ENCODE assay signal across 8 cellular contexts in the genomic region with DNA sequence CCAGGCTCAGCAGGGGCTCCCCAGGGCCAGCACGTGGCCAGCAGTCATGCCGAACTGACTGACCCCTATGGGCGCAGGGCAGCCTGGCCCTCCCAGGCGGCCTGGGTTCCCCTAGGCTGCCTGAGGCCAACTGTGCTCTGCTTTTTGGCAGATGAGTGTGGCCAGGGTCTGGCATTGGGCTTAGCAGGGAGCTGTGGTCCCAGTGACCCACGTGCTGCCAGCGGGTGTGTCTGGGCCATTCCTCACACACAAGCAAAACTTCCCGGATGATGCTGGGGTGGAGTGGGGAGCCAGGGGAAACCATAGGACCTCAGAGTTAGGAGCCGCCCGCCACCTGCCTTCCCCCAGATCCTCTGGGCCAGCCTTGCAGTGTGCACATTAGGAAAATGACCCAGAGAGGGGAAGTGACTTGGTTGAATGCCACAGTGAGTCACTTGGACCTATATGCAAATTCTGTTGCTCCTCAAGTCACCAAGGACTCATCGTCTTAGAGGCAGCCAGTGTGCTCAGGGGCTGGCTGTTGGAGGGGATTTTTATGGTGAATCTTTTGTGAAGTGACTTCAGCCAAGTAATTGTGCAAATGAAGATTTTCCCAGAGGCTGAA. TPM values are rescaled to one million over a fixed set of nuclear protein-coding genes. Genes with fewer than 3 reads are reported as not detected.
DNase-seq lines count a peak whose midpoint lies in the region; ATAC-seq, FAIRE-seq and TF ChIP-seq lines count a peak whose summit lies in the region.

No MANE protein-coding gene starts in this region.

- ATAC-seq in GM18858 (IDR thresholded peaks at IDR 0.05; ENCODE audit: unreplicated experiment), result peak; percentile 49
- peak; percentile 54 for ATAC-seq in HG02943 (IDR thresholded peaks at IDR 0.05; ENCODE audit: low read depth, unreplicated experiment)
- peak; percentile 55 for ATAC-seq in effector memory CD8-positive, alpha-beta T cell (replicated peaks)

- H3K27ac Mint-ChIP-seq in effector memory CD8-positive, alpha-beta T cell, result peak overlapping the region; percentile 88 to 95
- H3K27ac Mint-ChIP-seq in type B pancreatic cell, result no peak overlapping the region

- peak; percentile 37 for DNase-seq in AG10803 (ENCODE audit: low read depth)
- peak; percentile 76 for DNase-seq in RCC 7860 (ENCODE audit: low spot score)
- DNase-seq in effector memory CD8-positive, alpha-beta T cell, result no peak
- DNase-seq in stimulated activated CD8-positive, alpha-beta memory T cell treated with anti-CD3 and anti-CD28 coated beads, Interleukin-12 subunit alpha, Interleukin-12 subunit beta, amount 100 ng/mL, for 4 hours (ENCODE audit: low read depth), result peak; percentile 40
- no peak for DNase-seq in type B pancreatic cell (ENCODE audit: extremely low spot score, unreplicated experiment)
- no peak for DNase-seq in DMS114 treated with DMSO at 0.1 percent for 48 hours (lab: John Stamatoyannopoulos, UW; ENCODE audit: unreplicated experiment)

- peaks cover 27% of the 10 kb centered on the region for H3K36me3 Mint-ChIP-seq in effector memory CD8-positive, alpha-beta T cell (ENCODE audit: insufficient read depth)
- no peaks in the 10 kb centered on the region for H3K36me3 Mint-ChIP-seq in type B pancreatic cell

- TF ChIP-seq CTCF in AG10803 (conservative IDR thresholded peaks at IDR 0.05; ENCODE audit: low read length) (no peak), type B pancreatic cell (conservative IDR thresholded peaks at IDR 0.05) (no peak)

- H3K4me3 ChIP-seq in AG10803 (ENCODE audit: low read length), result no peak overlapping the region

- H3K4me3 Mint-ChIP-seq in effector memory CD8-positive, alpha-beta T cell, result peak overlapping the region; percentile 61 to 62
- no peak overlapping the region for H3K4me3 Mint-ChIP-seq in type B pancreatic cell

- H3K27me3 Mint-ChIP-seq in effector memory CD8-positive, alpha-beta T cell, result no peaks in the 10 kb centered on the region
- no peaks in the 10 kb centered on the region for H3K27me3 Mint-ChIP-seq in type B pancreatic cell

- peak; percentile 65 for FAIRE-seq in RCC 7860 (lab: Jason Lieb, UNC)

- no peaks in the 10 kb centered on the region for H3K9me3 Mint-ChIP-seq in effector memory CD8-positive, alpha-beta T cell
- no peaks in the 10 kb centered on the region for H3K9me3 Mint-ChIP-seq in type B pancreatic cell

- peaks cover 58 to 64% of the 10 kb centered on the region in 2 donors for H3K4me1 Mint-ChIP-seq in effector memory CD8-positive, alpha-beta T cell (ENCODE audit: low read depth in 2 of 2)
- peaks cover 20% of the 10 kb centered on the region for H3K4me1 Mint-ChIP-seq in type B pancreatic cell (ENCODE audit: unreplicated experiment)

RNA-seq across cellular contexts. Expression of a gene that starts 6.6 kb away (rescaled TPM):
- 7.2 and 19.2 TPM in 2 replicates for total RNA-seq in type B pancreatic cell (ENCODE audit: low replicate concordance)

Comparison
In these comparisons a context has a peak if more than half of its experiments do, and no peak if none do; other contexts are left out.
1. DNase-seq: peak in AG10803 (single experiment), RCC 7860 (single experiment) and stimulated activated CD8-positive, alpha-beta memory T cell treated with anti-CD3 and anti-CD28 coated beads, Interleukin-12 subunit alpha, Interleukin-12 subunit beta, amount 100 ng/mL, for 4 hours (single experiment); none in effector memory CD8-positive, alpha-beta T cell (0 of 3), type B pancreatic cell (single experiment) and DMS114 treated with DMSO at 0.1 percent for 48 hours (single experiment).
2. Peak in every context shown above with its lines, with median percentiles within 50 percentile points of each other: ATAC-seq.